9 cellular contexts compared by ENCODE assay signal in the genomic region with DNA sequence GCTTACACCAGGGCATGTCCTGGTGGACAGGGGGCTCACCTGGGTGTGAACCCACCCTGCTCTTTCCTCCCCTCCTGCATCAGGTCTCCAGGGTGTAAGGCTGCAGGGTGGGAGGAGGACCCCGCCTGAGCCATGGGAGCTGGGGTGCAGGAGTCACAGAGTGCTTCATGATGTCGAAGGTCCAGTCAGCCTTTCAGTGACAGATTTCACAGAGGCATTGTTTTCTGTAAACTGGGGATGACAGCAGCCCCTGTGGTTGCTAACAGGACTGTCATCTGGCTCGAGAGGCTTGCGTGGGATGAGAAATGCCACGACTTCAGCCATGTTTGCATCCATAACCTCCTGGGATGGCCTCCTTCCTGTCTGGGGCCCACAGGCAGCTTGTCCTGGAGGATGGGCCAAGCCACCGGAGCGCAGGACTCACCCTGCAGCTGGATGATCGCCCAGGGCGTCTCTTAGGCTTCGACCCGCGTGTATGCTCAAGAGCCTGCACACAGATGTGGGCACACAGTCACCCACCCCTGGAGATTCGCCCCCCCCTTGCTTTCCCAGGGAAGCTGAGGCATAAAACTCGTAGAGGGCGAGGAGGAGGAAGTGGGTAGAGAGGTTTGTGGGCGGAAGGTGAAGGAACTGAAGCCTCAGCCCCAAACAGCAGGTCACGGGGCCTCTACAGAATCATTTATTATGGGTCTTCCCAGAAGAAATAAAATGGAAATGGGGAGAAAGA. TPM values are rescaled to one million over a fixed set of nuclear protein-coding genes. Genes with fewer than 3 reads are reported as not detected.
DNase-seq lines count a peak whose midpoint lies in the region; ATAC-seq, FAIRE-seq and TF ChIP-seq lines count a peak whose summit lies in the region.
"Had no signal": no experiment of that assay in that cellular context is flagged by ENCODE, and none has a peak within 500 bp of the region (broad histone marks: within the 10 kb centered on the region; RNA-seq: fewer than 3 reads in every experiment).

No MANE protein-coding gene starts in this region.

- no peaks in the 10 kb centered on the region for H3K9me3 ChIP-seq in ES-I3 (ENCODE audit: control insufficient read depth, insufficient read depth, low read length)
- H3K9me3 ChIP-seq in K562 (replicated peaks; ENCODE audit: control insufficient read depth, insufficient read depth, low read depth, low read length), result no peaks in the 10 kb centered on the region
- no peaks in the 10 kb centered on the region for H3K9me3 ChIP-seq in naive thymus-derived CD4-positive, alpha-beta T cell (ENCODE audit: control insufficient read depth in 2 of 3, low read length in 3 of 3)

- no peak for TF ChIP-seq RAD21 in K562 (CRISPR knock-in tag; conservative IDR thresholded peaks at IDR 0.05 in 1 of 2, IDR thresholded peaks at IDR 0.05 in 1 of 2)

- no peaks in the 10 kb centered on the region for H3K27me3 Mint-ChIP-seq in naive thymus-derived CD4-positive, alpha-beta T cell

- H3K4me2 ChIP-seq in K562 (ENCODE audit: insufficient read depth, low read length), result no peak overlapping the region

- H4K20me1 ChIP-seq in K562 (replicated peaks; ENCODE audit: control insufficient read depth, insufficient read depth, low read length), result no peaks in the 10 kb centered on the region

- DNase-seq in NOMO-1 (lab: John Stamatoyannopoulos, UW; ENCODE audit: unreplicated experiment in 2 of 2) (peak; percentile 53 to 56), K562 (ENCODE audit: extremely low read depth in 1 of 4, low spot score in 3 of 4) (no peak)
- DNase-seq in naive thymus-derived CD4-positive, alpha-beta T cell, result peak in 3 of 9 donors; percentile 33 to 56 (median 35)

- H3K4me3 Mint-ChIP-seq in naive thymus-derived CD4-positive, alpha-beta T cell, result peak overlapping the region; percentile 61 to 89 (median 74)

- WGBS in K562 (ENCODE audit: insufficient coverage, low coverage, missing lambda C conversion rate), result 48% methylated on average over 13 of the region's 17 CpGs

- TF ChIP-seq CTCF in K562 (IDR thresholded peaks at IDR 0.05 in 2 of 3, conservative IDR thresholded peaks at IDR 0.05 in 1 of 3; ENCODE audit: insufficient read depth in 2 of 3, low read depth in 1 of 3, low read length in 3 of 3), result no peak

- peak overlapping the region; percentile 43; the same call in 1 of the 3 replicates for H3K27ac ChIP-seq in K562 (ENCODE audit: extremely low read depth, low read depth, low read length)
- peak overlapping the region; percentile 50 for H3K27ac ChIP-seq in naive thymus-derived CD4-positive, alpha-beta T cell (ENCODE audit: low read depth, low read length)

- no peaks in the 10 kb centered on the region; a peak in 1 of 5 replicates for H3K27me3 ChIP-seq in K562 (ENCODE audit: control insufficient read depth in 2 of 2, insufficient read depth in 2 of 2, low read length in 2 of 2)
- no peaks in the 10 kb centered on the region for H3K27me3 ChIP-seq in naive thymus-derived CD4-positive, alpha-beta T cell (ENCODE audit: control insufficient read depth in 2 of 2, insufficient read depth in 2 of 2, low read length in 2 of 2)

- H2AFZ ChIP-seq in K562 (ENCODE audit: low read depth, low read length), result peak overlapping the region; percentile 67; the same call in 1 of the 2 replicates

- H3K36me3 ChIP-seq in ES-I3 (ENCODE audit: insufficient read depth, low read length) (no peaks in the 10 kb centered on the region), K562 (ENCODE audit: control insufficient read depth, insufficient read depth, low read length) (no peaks in the 10 kb centered on the region)
- no peaks in the 10 kb centered on the region for H3K36me3 ChIP-seq in naive thymus-derived CD4-positive, alpha-beta T cell (ENCODE audit: control insufficient read depth in 2 of 3, insufficient read depth in 3 of 3, low read length in 3 of 3)

- ATAC-seq in K562, result no peak
- ATAC-seq in naive thymus-derived CD4-positive, alpha-beta T cell, result no peak
- no peak for ATAC-seq in GM18511 (IDR thresholded peaks at IDR 0.05; ENCODE audit: unreplicated experiment)
- no peak for ATAC-seq in HG03521 (IDR thresholded peaks at IDR 0.05; ENCODE audit: unreplicated experiment)
- no peak for ATAC-seq in GM19035 (IDR thresholded peaks at IDR 0.05; ENCODE audit: unreplicated experiment)
- ATAC-seq in HG03378 (IDR thresholded peaks at IDR 0.05; ENCODE audit: unreplicated experiment), result no peak

- intact Hi-C loops in K562 (cut with micrococcal nuclease), result loop anchor here (5.0 kb wide), 1 partner anchor 465 kb away; no protein-coding TSS in a partner anchor
- intact Hi-C loops in naive thymus-derived CD4-positive, alpha-beta T cell (cut with micrococcal nuclease), result loop anchor here (2.0 to 10.0 kb wide), 5 partner anchors 25 to 605 kb away; a partner anchor contains a TSS

- H3K4me1 Mint-ChIP-seq in naive thymus-derived CD4-positive, alpha-beta T cell, result peaks cover 6 to 43% (median 34%) of the 10 kb centered on the region in 7 donors

- H3K36me3 Mint-ChIP-seq in naive thymus-derived CD4-positive, alpha-beta T cell, result no peaks in the 10 kb centered on the region

- no peak for TF ChIP-seq EP300 in K562 (IDR thresholded peaks at IDR 0.05; ENCODE audit: low read length)

- no peaks in the 10 kb centered on the region for H3K9me1 ChIP-seq in K562 (ENCODE audit: control insufficient read depth, insufficient read depth, low read length)

- BruUV-seq in K562 (replicated peaks; lab: Mats Ljungman, UMichigan), result no TSS peak

- H3K9me3 Mint-ChIP-seq in naive thymus-derived CD4-positive, alpha-beta T cell, result peaks cover 0 to 2% (median 0%) of the 10 kb centered on the region in 11 donors

- peak overlapping the region; percentile 50 to 86 (median 77) for H3K27ac Mint-ChIP-seq in naive thymus-derived CD4-positive, alpha-beta T cell

- no peak for TF ChIP-seq POLR2A in K562 (conservative IDR thresholded peaks at IDR 0.05)

- H3K4me1 ChIP-seq in ES-I3 (ENCODE audit: insufficient read depth, low read length), result peaks cover 22% of the 10 kb centered on the region
- H3K4me1 ChIP-seq in K562 (replicated peaks in 1 of 2; ENCODE audit: control insufficient read depth in 2 of 2, insufficient read depth in 2 of 2, low read length in 2 of 2), result peaks cover 17 to 63% of the 10 kb centered on the region in 2 experiments
- H3K4me1 ChIP-seq in naive thymus-derived CD4-positive, alpha-beta T cell (ENCODE audit: control insufficient read depth in 2 of 2, insufficient read depth in 2 of 2, low read length in 2 of 2), result peaks cover 38 to 48% of the 10 kb centered on the region in 2 donors

- in situ Hi-C loops in K562 (cut with MboI), result loop anchor here (5.0 kb wide), 1 partner anchor 190 kb away; a partner anchor contains a TSS

- 0 out of 2 replicates have a peak overlapping the region, but pooled peaks have one; percentile 17 for H3K9ac ChIP-seq in ES-I3 (ENCODE audit: low read depth, low read length)
- H3K9ac ChIP-seq in K562 (ENCODE audit: insufficient read depth in 1 of 2, low read depth in 2 of 2, low read length in 2 of 2), result peak overlapping the region in 1 of 2 experiments; percentile 86; a peak in 3 of 4 replicates

- no peak overlapping the region for H3K4me3 ChIP-seq in K562
- peak overlapping the region; percentile 49 for H3K4me3 ChIP-seq in naive thymus-derived CD4-positive, alpha-beta T cell (ENCODE audit: low read length)

- H3K79me2 ChIP-seq in K562 (ENCODE audit: control insufficient read depth, insufficient read depth, low read length), result no peaks in the 10 kb centered on the region

- POLR2A ChIA-PET in K562 (lab: Yijun Ruan, JAX), result interaction anchor here (0.6 to 2.1 kb wide), 3 partner anchors 20 to 150 kb away, joined by 3 to 5 read pairs (median 4); a partner anchor contains a TSS
- POLR2A ChIA-PET in naive thymus-derived CD4-positive, alpha-beta T cell (lab: Charles Lee), result interaction anchor here (0.6 to 2.6 kb wide), 10 partner anchors 15 to 210 kb away, joined by 3 to 13 read pairs (median 4); a partner anchor contains a TSS

- FAIRE-seq in K562 (lab: Jason Lieb, UNC), result peak; percentile 65

- CTCF ChIA-PET in K562 (lab: Yijun Ruan, JAX; ENCODE audit: low intra/inter-chr PET ratio), result no interaction called here
- CTCF ChIA-PET in naive thymus-derived CD4-positive, alpha-beta T cell (lab: Charles Lee), result interaction anchor here (0.6 to 2.8 kb wide), 14 partner anchors 16 to 305 kb away, joined by 3 to 15 read pairs (median 5); a partner anchor contains a TSS

RNA-seq across cellular contexts. Expression of a gene that starts 4.9 kb away (rescaled TPM):
- not detected in 2 replicates for total RNA-seq in K562 (2011; cell fraction: chromatin; rRNA removed; ENCODE audit: low replicate concordance)
- not detected in 2 replicates for total RNA-seq in K562 (2011; cell fraction: nucleolus; rRNA removed)
- not detected in 2 replicates for total RNA-seq in K562 (2011; cell fraction: nucleoplasm; rRNA removed)
- total RNA-seq in K562 (2014; rRNA removed) (not detected in 2 replicates), K562 (2014; rRNA removed; fragmentation: Illumina TruSeq; extraction: Trizol) (not detected in 2 replicates), K562 (2015; rRNA removed; fragmentation: Illumina TruSeq; extraction: Trizol) (not detected in 2 replicates), K562 (2021) (not detected in 2 replicates)
- polyA plus RNA-seq in K562 (2011; rRNA removed) (not detected in 2 replicates), K562 (2014; fragmentation: Illumina TruSeq; extraction: Trizol) (not detected in 2 replicates), K562 (2014; fragmentation: Nextera tagmentation; extraction: Ambion mirVana) (not detected), K562 (2014; rRNA removed) (not detected in 2 replicates)
- not detected in 2 replicates for polyA plus RNA-seq in K562 (2011; cell fraction: cytosol; rRNA removed)
- not detected in 2 replicates for polyA plus RNA-seq in K562 (2011; cell fraction: nucleus; rRNA removed)
- not detected in 2 replicates for polyA plus RNA-seq in K562 (2012)
- polyA minus RNA-seq in K562 (2011; rRNA and poly(A)+ RNA removed), result not detected in 2 replicates
- polyA minus RNA-seq in K562 (2011; cell fraction: cytosol; rRNA and poly(A)+ RNA removed), result not detected in 2 replicates
- not detected in 2 replicates for polyA minus RNA-seq in K562 (2011; cell fraction: nucleus; rRNA and poly(A)+ RNA removed)
- 1 to 10 TPM in 2 of 5 experiments, not detected in 3; 1.3 to 3.4 TPM for total RNA-seq in naive thymus-derived CD4-positive, alpha-beta T cell
- not detected for polyA plus RNA-seq in naive thymus-derived CD4-positive, alpha-beta T cell
- total RNA-seq: epithelial cell of proximal tubule had no signal

RNA-seq across cellular contexts. Expression of a gene that starts 24.1 kb away (rescaled TPM):
- total RNA-seq in K562 (2011; cell fraction: chromatin; rRNA removed; ENCODE audit: low replicate concordance), result 4.2 and 15.2 TPM in 2 replicates
- 11.3 and 15.2 TPM in 2 replicates for total RNA-seq in K562 (2011; cell fraction: nucleolus; rRNA removed)
- 7.3 TPM in 2 replicates for total RNA-seq in K562 (2011; cell fraction: nucleoplasm; rRNA removed)
- total RNA-seq in K562 (2014; rRNA removed) (3.6 and 4.2 TPM in 2 replicates), K562 (2014; rRNA removed; fragmentation: Illumina TruSeq; extraction: Trizol) (1.9 and 2.4 TPM in 2 replicates), K562 (2015; rRNA removed; fragmentation: Illumina TruSeq; extraction: Trizol) (4.6 and 6.0 TPM in 2 replicates), K562 (2021) (5.9 and 6.1 TPM in 2 replicates)
- polyA plus RNA-seq in K562 (2011; rRNA removed) (3.0 and 5.5 TPM in 2 replicates), K562 (2014; fragmentation: Illumina TruSeq; extraction: Trizol) (4.6 and 4.8 TPM in 2 replicates), K562 (2014; fragmentation: Nextera tagmentation; extraction: Ambion mirVana) (under 1 TPM; 0.75 to 0.88 TPM), K562 (2014; rRNA removed) (4.5 and 6.0 TPM in 2 replicates)
- polyA plus RNA-seq in K562 (2011; cell fraction: cytosol; rRNA removed), result 5.1 and 5.3 TPM in 2 replicates
- polyA plus RNA-seq in K562 (2011; cell fraction: nucleus; rRNA removed), result 13.5 and 15.3 TPM in 2 replicates
- 4.7 and 8.9 TPM in 2 replicates for polyA plus RNA-seq in K562 (2012)
- polyA minus RNA-seq in K562 (2011; rRNA and poly(A)+ RNA removed), result 1.4 and 1.6 TPM in 2 replicates
- 1.4 and 4.5 TPM in 2 replicates for polyA minus RNA-seq in K562 (2011; cell fraction: cytosol; rRNA and poly(A)+ RNA removed)
- polyA minus RNA-seq in K562 (2011; cell fraction: nucleus; rRNA and poly(A)+ RNA removed), result 4.6 and 7.6 TPM in 2 replicates
- total RNA-seq in naive thymus-derived CD4-positive, alpha-beta T cell, result 10 to 100 TPM in 1 of 5 experiments, 1 to 10 TPM in 4; 1.8 to 13.7 (median 2.9) TPM
- polyA plus RNA-seq in naive thymus-derived CD4-positive, alpha-beta T cell, result 1 to 10 TPM in 1 of 2 donors, under 1 TPM in 1; 0.56 to 1.6 TPM

RNA-seq across cellular contexts. Expression of a gene that starts 24.1 kb away (rescaled TPM):
- total RNA-seq in K562 (2011; cell fraction: chromatin; rRNA removed; ENCODE audit: low replicate concordance), result 61.5 and 146 TPM in 2 replicates
- 72.1 and 79.4 TPM in 2 replicates for total RNA-seq in K562 (2011; cell fraction: nucleolus; rRNA removed)
- 61.5 and 70.7 TPM in 2 replicates for total RNA-seq in K562 (2011; cell fraction: nucleoplasm; rRNA removed)
- 17.9 and 18.8 TPM in 2 replicates for total RNA-seq in K562 (2014; rRNA removed)
- 5.8 and 7.7 TPM in 2 replicates for total RNA-seq in K562 (2014; rRNA removed; fragmentation: Illumina TruSeq; extraction: Trizol)
- 12.0 and 12.9 TPM in 2 replicates for total RNA-seq in K562 (2015; rRNA removed; fragmentation: Illumina TruSeq; extraction: Trizol)
- total RNA-seq in K562 (2021), result 28.4 and 31.0 TPM in 2 replicates
- 10.1 and 25.5 TPM in 2 replicates for polyA plus RNA-seq in K562 (2011; rRNA removed)
- 8.9 and 11.7 TPM in 2 replicates for polyA plus RNA-seq in K562 (2011; cell fraction: cytosol; rRNA removed)
- 67.6 and 73.2 TPM in 2 replicates for polyA plus RNA-seq in K562 (2011; cell fraction: nucleus; rRNA removed)
- polyA plus RNA-seq in K562 (2012), result 17.9 and 39.2 TPM in 2 replicates
- 15.6 and 21.2 TPM in 2 replicates for polyA plus RNA-seq in K562 (2014; fragmentation: Illumina TruSeq; extraction: Trizol)
- polyA plus RNA-seq in K562 (2014; fragmentation: Nextera tagmentation; extraction: Ambion mirVana), result under 1 TPM; 0.32 to 0.42 TPM
- 26.7 and 27.1 TPM in 2 replicates for polyA plus RNA-seq in K562 (2014; rRNA removed)
- polyA minus RNA-seq in K562 (2011; rRNA and poly(A)+ RNA removed), result 8.3 and 8.9 TPM in 2 replicates
- 9.0 and 11.1 TPM in 2 replicates for polyA minus RNA-seq in K562 (2011; cell fraction: cytosol; rRNA and poly(A)+ RNA removed)
- 15.9 and 19.3 TPM in 2 replicates for polyA minus RNA-seq in K562 (2011; cell fraction: nucleus; rRNA and poly(A)+ RNA removed)
- total RNA-seq in naive thymus-derived CD4-positive, alpha-beta T cell, result 10 to 100 TPM; 21.0 to 33.1 (median 29.8) TPM
- polyA plus RNA-seq in naive thymus-derived CD4-positive, alpha-beta T cell, result 10 to 100 TPM in 1 of 2 donors, 1 to 10 TPM in 1; 4.1 to 13.3 TPM

RNA-seq across cellular contexts. Expression of a gene that starts 56.4 kb away (rescaled TPM):
- total RNA-seq in K562 (2011; cell fraction: chromatin; rRNA removed; ENCODE audit: low replicate concordance), result 0.14 and 2.1 TPM in 2 replicates
- 0.53 and 1.2 TPM in 2 replicates for total RNA-seq in K562 (2011; cell fraction: nucleolus; rRNA removed)
- total RNA-seq in K562 (2011; cell fraction: nucleoplasm; rRNA removed), result 0.29 and 2.3 TPM in 2 replicates
- total RNA-seq in K562 (2014; rRNA removed), result 0.12 TPM in 1 of 2 replicates, not detected in the other
- not detected in 2 replicates for total RNA-seq in K562 (2014; rRNA removed; fragmentation: Illumina TruSeq; extraction: Trizol)
- total RNA-seq in K562 (2015; rRNA removed; fragmentation: Illumina TruSeq; extraction: Trizol), result 0.25 and 0.34 TPM in 2 replicates
- total RNA-seq in K562 (2021), result 0.40 and 0.47 TPM in 2 replicates
- 0.18 and 0.46 TPM in 2 replicates for polyA plus RNA-seq in K562 (2011; rRNA removed)
- 0.55 and 0.91 TPM in 2 replicates for polyA plus RNA-seq in K562 (2011; cell fraction: cytosol; rRNA removed)
- polyA plus RNA-seq in K562 (2011; cell fraction: nucleus; rRNA removed), result 0.18 and 0.60 TPM in 2 replicates
- 0.82 and 1.8 TPM in 2 replicates for polyA plus RNA-seq in K562 (2012)
- polyA plus RNA-seq in K562 (2014; fragmentation: Illumina TruSeq; extraction: Trizol), result 0.22 and 0.42 TPM in 2 replicates
- polyA plus RNA-seq in K562 (2014; fragmentation: Nextera tagmentation; extraction: Ambion mirVana), result under 1 TPM in 1 of 2 experiments, not detected in 1; 0.24 TPM
- 0.21 TPM in 1 of 2 replicates, not detected in the other for polyA plus RNA-seq in K562 (2014; rRNA removed)
- 0.42 TPM in 1 of 2 replicates, not detected in the other for polyA minus RNA-seq in K562 (2011; rRNA and poly(A)+ RNA removed)
- not detected in 2 replicates for polyA minus RNA-seq in K562 (2011; cell fraction: cytosol; rRNA and poly(A)+ RNA removed)
- 0.13 and 0.67 TPM in 2 replicates for polyA minus RNA-seq in K562 (2011; cell fraction: nucleus; rRNA and poly(A)+ RNA removed)
- under 1 TPM in 1 of 5 experiments, not detected in 4; 0.59 TPM for total RNA-seq in naive thymus-derived CD4-positive, alpha-beta T cell
- under 1 TPM in 1 of 2 donors, not detected in 1; 0.33 TPM for polyA plus RNA-seq in naive thymus-derived CD4-positive, alpha-beta T cell

Comparison
In these comparisons a context has a peak if more than half of its experiments do, and no peak if none do; other contexts are left out.
1. DNase-seq: peak in NOMO-1 (2 of 2); none in K562 (0 of 4).